ENCODE assay signal across 22 cellular contexts in genomic region chr20:13588049-13588448, GRCh38.
"Had no signal": no experiment of that assay in that cellular context is flagged by ENCODE, and none has a peak within 500 bp of the region (broad histone marks: within the 10 kb centered on the region; RNA-seq: fewer than 3 reads in every experiment).

No MANE protein-coding gene starts in this region.

- ATAC-seq: foreskin keratinocyte, heart right ventricle, left cardiac atrium, left lung, left ventricle myocardium superior had no signal

- H3K27me3 ChIP-seq: dorsolateral prefrontal cortex, esophagus muscularis mucosa, foreskin keratinocyte, heart right ventricle, left lung had no signal

- DNase-seq: dermis blood vessel endothelial cell; dorsolateral prefrontal cortex; effector CD4-positive, alpha-beta T cell; effector memory CD4-positive, alpha-beta T cell; foreskin keratinocyte; glutamatergic neuron; head of caudate nucleus; heart right ventricle; hippocampal formation; left cardiac atrium; left lung; left ventricle myocardium superior; mammary epithelial cell; mesendoderm; midbrain had no signal

- H3K4me1 ChIP-seq: esophagus muscularis mucosa, foreskin keratinocyte, heart right ventricle, left lung had no signal

- H3K27ac Mint-ChIP-seq: memory B cell had no signal

- H3K4me3 ChIP-seq: coronary artery, dorsolateral prefrontal cortex, esophagus muscularis mucosa, heart right ventricle, left lung, lung had no signal

- H3K27me3 Mint-ChIP-seq: memory B cell had no signal

- H3K4me3 Mint-ChIP-seq: memory B cell had no signal

- FAIRE-seq: endothelial cell of umbilical vein, islet of Langerhans, keratinocyte had no signal

- H3K27ac ChIP-seq: coronary artery, dorsolateral prefrontal cortex, esophagus muscularis mucosa, foreskin keratinocyte, heart right ventricle, left lung had no signal
